Comparison of ENCODE assay signal across 16 cellular contexts in genomic region chr22:37880668-37881440, GRCh38. TPM values are rescaled to one million over a fixed set of nuclear protein-coding genes. Genes with fewer than 3 reads are reported as not detected.
DNase-seq lines count a peak whose midpoint lies in the region; ATAC-seq, FAIRE-seq and TF ChIP-seq lines count a peak whose summit lies in the region.
"Had no signal": no experiment of that assay in that cellular context is flagged by ENCODE, and none has a peak within 500 bp of the region (broad histone marks: within the 10 kb centered on the region; RNA-seq: fewer than 3 reads in every experiment).

No MANE protein-coding gene starts in this region.

- H3K9me3 Mint-ChIP-seq in activated T-cell treated with anti-CD3 and anti-CD28 coated beads, Interleukin-2, amount 50 U/mL, for 24 hours, result no peaks in the 10 kb centered on the region
- H3K9me3 Mint-ChIP-seq in GM23338, result no peaks in the 10 kb centered on the region; the same call in 2 of the 3 replicates
- no peaks in the 10 kb centered on the region for H3K9me3 Mint-ChIP-seq in activated T-cell treated with anti-CD3 and anti-CD28 coated beads, Interleukin-2, amount 50 U/mL, for 4 hours

- H3K9me3 ChIP-seq in kidney (ENCODE audit: control insufficient read depth in 1 of 2, low read length in 2 of 2) (no peaks in the 10 kb centered on the region), tibial nerve (no peaks in the 10 kb centered on the region)
- H3K9me3 ChIP-seq: colonic mucosa had no signal

- H3K27ac ChIP-seq in kidney (ENCODE audit: low read depth in 2 of 2, low read length in 2 of 2) (no peak overlapping the region), tibial nerve (peak overlapping the region in 3 of 4 donors; percentile 10 to 82 (median 56)), GM23338 (ENCODE audit: low read depth) (no peak overlapping the region)
- H3K27ac ChIP-seq: 22Rv1, colonic mucosa had no signal

- no peak for FAIRE-seq in kidney (lab: Jason Lieb, UNC)

- H3K79me2 ChIP-seq in GM23338 (replicated peaks; ENCODE audit: insufficient read depth), result peaks cover 55% of the 10 kb centered on the region

- no peak overlapping the region for H3K4me2 ChIP-seq in GM23338

- H3K4me1 ChIP-seq in kidney (ENCODE audit: control insufficient read depth in 1 of 2, insufficient read depth in 1 of 2, low read depth in 1 of 2, low read length in 2 of 2) (no peaks in the 10 kb centered on the region), tibial nerve (peaks cover 0 to 20% (median 0%) of the 10 kb centered on the region in 4 donors), GM23338 (ENCODE audit: insufficient read depth) (no peaks in the 10 kb centered on the region)
- H3K4me1 ChIP-seq: colonic mucosa had no signal

- H4K20me1 ChIP-seq in GM23338 (replicated peaks; ENCODE audit: insufficient read depth), result peaks cover 35% of the 10 kb centered on the region

- H3K4me3 Mint-ChIP-seq in activated T-cell treated with anti-CD3 and anti-CD28 coated beads, Interleukin-2, amount 50 U/mL, for 24 hours, result no peak overlapping the region
- no peak overlapping the region for H3K4me3 Mint-ChIP-seq in GM23338
- no peak overlapping the region for H3K4me3 Mint-ChIP-seq in activated T-cell treated with anti-CD3 and anti-CD28 coated beads, Interleukin-2, amount 50 U/mL, for 4 hours

- 40 to 47% methylated on average over 6 of the region's 6 CpGs for WGBS in tibial nerve, 2 donors

- peaks cover 7% of the 10 kb centered on the region for H3K4me1 Mint-ChIP-seq in activated T-cell treated with anti-CD3 and anti-CD28 coated beads, Interleukin-2, amount 50 U/mL, for 24 hours (ENCODE audit: low read depth)
- no peaks in the 10 kb centered on the region for H3K4me1 Mint-ChIP-seq in GM23338
- peaks cover 5% of the 10 kb centered on the region for H3K4me1 Mint-ChIP-seq in activated T-cell treated with anti-CD3 and anti-CD28 coated beads, Interleukin-2, amount 50 U/mL, for 4 hours (ENCODE audit: low read depth)

- no peak overlapping the region for H2AFZ ChIP-seq in GM23338

- intact Hi-C loops in kidney (cut with DNase I), result no loop called here

- TF ChIP-seq CTCF in kidney (IDR thresholded peaks at IDR 0.05; ENCODE audit: borderline replicate concordance, extremely low read depth, insufficient read depth) (no peak), tibial nerve (IDR thresholded peaks at IDR 0.05) (no peak), GM23338 (conservative IDR thresholded peaks at IDR 0.05; ENCODE audit: low read depth in 2 of 2) (no peak)

- no peaks in the 10 kb centered on the region for H3K27me3 ChIP-seq in tibial nerve
- H3K27me3 ChIP-seq in GM23338 (ENCODE audit: insufficient read depth), result no peaks in the 10 kb centered on the region
- H3K27me3 ChIP-seq: colonic mucosa had no signal

- no peaks in the 10 kb centered on the region for H3K9me2 ChIP-seq in GM23338 (ENCODE audit: insufficient read depth)

- H3K36me3 ChIP-seq in kidney (ENCODE audit: control insufficient read depth in 1 of 2, insufficient read depth in 2 of 2, low read length in 2 of 2), result peaks cover 20 to 36% of the 10 kb centered on the region in 2 donors
- peaks cover 0 to 78% (median 27%) of the 10 kb centered on the region in 3 donors for H3K36me3 ChIP-seq in tibial nerve
- H3K36me3 ChIP-seq in GM23338 (ENCODE audit: insufficient read depth), result peaks cover 55% of the 10 kb centered on the region

- no peak for DNase-seq in activated T-cell treated with anti-CD3 and anti-CD28 coated beads, Interleukin-2, amount 50 U/mL, for 24 hours
- DNase-seq in activated T-cell treated with anti-CD3 and anti-CD28 coated beads for 4 hours, result no peak
- peak; percentile 79 for DNase-seq in dermis blood vessel endothelial cell
- peak; percentile 12 for DNase-seq in kidney
- no peak for DNase-seq in tibial nerve (ENCODE audit: low spot score in 2 of 2)
- DNase-seq in activated naive CD4-positive, alpha-beta T cell treated with anti-CD3 and anti-CD28 coated beads, Interleukin-2, amount 50 U/mL, for 16 hours, result no peak
- DNase-seq in GM23338 (ENCODE audit: low spot score), result no peak
- no peak for DNase-seq in activated T-cell treated with anti-CD3 and anti-CD28 coated beads, Interleukin-2, amount 50 U/mL, for 4 hours
- DNase-seq: activated CD4-positive, alpha-beta T cell treated with anti-CD3 and anti-CD28 coated beads, Interleukin-2, amount 50 U/mL, for 48 hours; activated effector memory CD4-positive, alpha-beta T cell treated with Interleukin-2 at 50 U/mL for 16 hours; colonic mucosa; left ventricle myocardium superior; NCI-H526; trophoblast cell had no signal

- no peak for TF ChIP-seq POLR2A in tibial nerve (IDR thresholded peaks at IDR 0.05)

- no peak overlapping the region for H3K4me3 ChIP-seq in kidney (ENCODE audit: low read length in 2 of 2)
- no peak overlapping the region for H3K4me3 ChIP-seq in tibial nerve
- no peak overlapping the region for H3K4me3 ChIP-seq in GM23338
- H3K4me3 ChIP-seq: colonic mucosa had no signal

- peaks cover 12% of the 10 kb centered on the region; the same call in 1 of the 2 replicates for H3F3A ChIP-seq in GM23338 (replicated peaks; ENCODE audit: low read depth)

- H3K36me3 Mint-ChIP-seq in activated T-cell treated with anti-CD3 and anti-CD28 coated beads, Interleukin-2, amount 50 U/mL, for 24 hours (ENCODE audit: low read depth), result peaks cover 91% of the 10 kb centered on the region
- H3K36me3 Mint-ChIP-seq in GM23338 (ENCODE audit: low read depth), result peaks cover 88% of the 10 kb centered on the region
- H3K36me3 Mint-ChIP-seq in activated T-cell treated with anti-CD3 and anti-CD28 coated beads, Interleukin-2, amount 50 U/mL, for 4 hours (ENCODE audit: insufficient read depth), result peaks cover 26% of the 10 kb centered on the region

- H3K27ac Mint-ChIP-seq in activated T-cell treated with anti-CD3 and anti-CD28 coated beads, Interleukin-2, amount 50 U/mL, for 24 hours, result peak overlapping the region; percentile 11
- no peak overlapping the region for H3K27ac Mint-ChIP-seq in GM23338

- TF ChIP-seq EP300 in tibial nerve (IDR thresholded peaks at IDR 0.05), result no peak

- H3K9ac ChIP-seq in kidney (ENCODE audit: low read length in 2 of 2), result no peak overlapping the region

- no peaks in the 10 kb centered on the region for H3K27me3 Mint-ChIP-seq in activated T-cell treated with anti-CD3 and anti-CD28 coated beads, Interleukin-2, amount 50 U/mL, for 24 hours
- H3K27me3 Mint-ChIP-seq in GM23338 (ENCODE audit: insufficient read depth, low read depth, poor library complexity), result peaks cover 2% of the 10 kb centered on the region
- no peaks in the 10 kb centered on the region for H3K27me3 Mint-ChIP-seq in activated T-cell treated with anti-CD3 and anti-CD28 coated beads, Interleukin-2, amount 50 U/mL, for 4 hours (ENCODE audit: low read depth)

- no peak for ATAC-seq in GM23338
- ATAC-seq in activated T-cell treated with anti-CD3 and anti-CD28 coated beads, Interleukin-2, amount 50 U/mL, for 4 hours, result no peak
- ATAC-seq: left ventricle myocardium superior had no signal

RNA-seq across cellular contexts. Expression of gene MICALL1, which starts 25.2 kb away (rescaled TPM):
- total RNA-seq in dermis blood vessel endothelial cell (36.4 and 52.7 TPM in 2 replicates), kidney (30.9 TPM), tibial nerve (10 to 100 TPM; 10.7 to 34.5 (median 20.4) TPM)
- polyA plus RNA-seq in kidney (ENCODE audit: insufficient read depth, low read depth, low replicate concordance) (9.6 TPM), GM23338 (2016; fragmentation: Nextera tagmentation; extraction: Ambion mirVana) (4.8 and 5.9 TPM in 2 replicates)
- total RNA-seq in GM23338 (2014; rRNA removed; shearing (Covaris generic)), result 33.1 and 34.8 TPM in 2 replicates
- 10 to 100 TPM; 16.0 to 16.2 (median 16.0) TPM for total RNA-seq in activated T-cell treated with anti-CD3 and anti-CD28 coated beads, Interleukin-2, amount 50 U/mL, for 4 hours

RNA-seq across cellular contexts. Expression of gene EIF3L, which starts 31.6 kb away (rescaled TPM):
- total RNA-seq in dermis blood vessel endothelial cell, result 358 and 454 TPM in 2 replicates
- 352 TPM for total RNA-seq in kidney
- 376 TPM for polyA plus RNA-seq in kidney (ENCODE audit: insufficient read depth, low read depth, low replicate concordance)
- total RNA-seq in tibial nerve, result 100 to 1,000 TPM; 271 to 291 (median 274) TPM
- 420 and 459 TPM in 2 replicates for total RNA-seq in GM23338 (2014; rRNA removed; shearing (Covaris generic))
- 430 and 466 TPM in 2 replicates for polyA plus RNA-seq in GM23338 (2016; fragmentation: Nextera tagmentation; extraction: Ambion mirVana)
- 100 to 1,000 TPM; 448 to 518 (median 461) TPM for total RNA-seq in activated T-cell treated with anti-CD3 and anti-CD28 coated beads, Interleukin-2, amount 50 U/mL, for 4 hours

RNA-seq across cellular contexts. Expression of gene ANKRD54, which starts 36.7 kb away (rescaled TPM):
- total RNA-seq in dermis blood vessel endothelial cell, result 43.6 and 44.3 TPM in 2 replicates
- 21.3 TPM for total RNA-seq in kidney
- polyA plus RNA-seq in kidney (ENCODE audit: insufficient read depth, low read depth, low replicate concordance), result 26.6 TPM
- 10 to 100 TPM; 51.6 to 76.1 (median 58.8) TPM for total RNA-seq in tibial nerve
- 13.0 and 13.6 TPM in 2 replicates for total RNA-seq in GM23338 (2014; rRNA removed; shearing (Covaris generic))
- polyA plus RNA-seq in GM23338 (2016; fragmentation: Nextera tagmentation; extraction: Ambion mirVana), result 14.0 and 14.1 TPM in 2 replicates
- 10 to 100 TPM; 28.0 to 30.4 (median 29.7) TPM for total RNA-seq in activated T-cell treated with anti-CD3 and anti-CD28 coated beads, Interleukin-2, amount 50 U/mL, for 4 hours

RNA-seq across cellular contexts. Expression of gene GALR3, which starts 57.7 kb away (rescaled TPM):
- total RNA-seq in dermis blood vessel endothelial cell (0.14 TPM in 1 of 2 replicates, not detected in the other), kidney (not detected), tibial nerve (not detected)
- polyA plus RNA-seq in kidney (ENCODE audit: insufficient read depth, low read depth, low replicate concordance) (not detected), GM23338 (2016; fragmentation: Nextera tagmentation; extraction: Ambion mirVana) (0.36 TPM in 1 of 2 replicates, not detected in the other)
- total RNA-seq in GM23338 (2014; rRNA removed; shearing (Covaris generic)), result 0.23 and 0.63 TPM in 2 replicates
- total RNA-seq in activated T-cell treated with anti-CD3 and anti-CD28 coated beads, Interleukin-2, amount 50 U/mL, for 4 hours, result not detected
- total RNA-seq: left ventricle myocardium superior, RPMI7951 had no signal

Comparison
In these comparisons a context has a peak if more than half of its experiments do, and no peak if none do; other contexts are left out.
1. DNase-seq: peak in dermis blood vessel endothelial cell (single experiment) and kidney (single experiment); none in activated T-cell treated with anti-CD3 and anti-CD28 coated beads, Interleukin-2, amount 50 U/mL, for 24 hours (single experiment), activated T-cell treated with anti-CD3 and anti-CD28 coated beads for 4 hours (single experiment), tibial nerve (0 of 2), activated naive CD4-positive, alpha-beta T cell treated with anti-CD3 and anti-CD28 coated beads, Interleukin-2, amount 50 U/mL, for 16 hours (single experiment), GM23338 (single experiment) and activated T-cell treated with anti-CD3 and anti-CD28 coated beads, Interleukin-2, amount 50 U/mL, for 4 hours (single experiment).
2. H3K27ac ChIP-seq: peak in tibial nerve (3 of 4); none in kidney (0 of 2) and GM23338 (single experiment).